In genomic region chr17:15441315-15441714, GRCh38 we compare ENCODE assay signal across 22 cellular contexts. TPM values are rescaled to one million over a fixed set of nuclear protein-coding genes. Genes with fewer than 3 reads are reported as not detected.
A peak's percentile ranks its signal among the peaks of the same experiment; 100 is the strongest.
DNase-seq lines count a peak whose midpoint lies in the region; FAIRE-seq and TF ChIP-seq lines count a peak whose summit lies in the region.
"Had no signal": no experiment of that assay in that cellular context is flagged by ENCODE, and none has a peak within 500 bp of the region (broad histone marks: within the 10 kb centered on the region; RNA-seq: fewer than 3 reads in every experiment).

No MANE protein-coding gene starts in this region.

- no peaks in the 10 kb centered on the region for H3K36me3 ChIP-seq in hepatocyte (replicated peaks; ENCODE audit: insufficient read depth, low read depth)
- no peaks in the 10 kb centered on the region for H3K36me3 ChIP-seq in sigmoid colon

- no peak overlapping the region for H2AFZ ChIP-seq in hepatocyte

- no peak for TF ChIP-seq EP300 in sigmoid colon (IDR thresholded peaks at IDR 0.05)

- peak overlapping the region; percentile 62 for H3K27ac ChIP-seq in hepatocyte
- H3K27ac ChIP-seq in sigmoid colon: no peak overlapping the region
- H3K27ac ChIP-seq: A549, KMS-11, RWPE1 had no signal

- H3K9me3 ChIP-seq in hepatocyte (ENCODE audit: low read depth) (no peaks in the 10 kb centered on the region), sigmoid colon (no peaks in the 10 kb centered on the region)
- H3K9me3 ChIP-seq: A549 had no signal

- H3K79me2 ChIP-seq in hepatocyte: no peaks in the 10 kb centered on the region

- intact Hi-C loops in sigmoid colon (cut with DNase I): no loop called here

- H3K4me1 ChIP-seq in hepatocyte (ENCODE audit: insufficient read depth) (peaks cover 22% of the 10 kb centered on the region), sigmoid colon (peaks cover 0 to 12% (median 7%) of the 10 kb centered on the region in 4 donors)
- H3K4me1 ChIP-seq: A549 had no signal

- H3K4me3 ChIP-seq in hepatocyte (no peak overlapping the region), sigmoid colon (no peak overlapping the region)
- H3K4me3 ChIP-seq: A549 had no signal

- H3K27me3 ChIP-seq in hepatocyte (no peaks in the 10 kb centered on the region), sigmoid colon (no peaks in the 10 kb centered on the region)

- DNase-seq in COLO829 (ENCODE audit: low spot score) (peak; percentile 67), amniotic epithelial cell (ENCODE audit: low read depth) (peak; percentile 92), hepatocyte (ENCODE audit: low spot score) (peak; percentile 51), sigmoid colon (peak; percentile 2), H54 (ENCODE audit: insufficient read length, low spot score) (no peak), kidney glomerular epithelial cell (lab: John Stamatoyannopoulos, UW) (no peak), OCI-M1 (lab: John Stamatoyannopoulos, UW) (no peak)
- DNase-seq in stimulated activated CD4-positive, alpha-beta T cell treated with anti-CD3 and anti-CD28 coated beads, Interleukin-15, amount 100 ng/mL, for 24 hours: no peak
- DNase-seq: CD4-positive, alpha-beta T cell; EL; NCI-H1417 treated with DMSO at 0.1 percent for 48 hours; NCI-H187 treated with DMSO at 0.1 percent for 48 hours; NCI-H2227 treated with DMSO at 0.1 percent for 48 hours; NCI-H524; NCI-H82; PC-3 had no signal

- WGBS in hepatocyte (ENCODE audit: low lambda C conversion rate, missing lambda C conversion rate): 47% methylated on average over 4 of the region's 4 CpGs
- 89 to 90% methylated on average over 4 of the region's 4 CpGs for WGBS in sigmoid colon, 2 donors

- no peaks in the 10 kb centered on the region for H3K9me2 ChIP-seq in hepatocyte (replicated peaks; ENCODE audit: insufficient read depth)

- no peak overlapping the region for H3K4me2 ChIP-seq in hepatocyte
- H3K4me2 ChIP-seq: A549, KMS-11 had no signal

- TF ChIP-seq POLR2A in sigmoid colon (IDR thresholded peaks at IDR 0.05): no peak
- no peak for TF ChIP-seq POLR2A in H54 (IDR thresholded peaks at IDR 0.05; ENCODE audit: low read depth, low read length)

- no peaks in the 10 kb centered on the region for H4K20me1 ChIP-seq in hepatocyte (ENCODE audit: insufficient read depth, poor library complexity, severe bottlenecking)

- TF ChIP-seq CTCF in hepatocyte (IDR thresholded peaks at IDR 0.05; ENCODE audit: poor library complexity) (no peak), sigmoid colon (IDR thresholded peaks at IDR 0.05) (no peak)

- no peak for FAIRE-seq in H54 (lab: Jason Lieb, UNC)
- FAIRE-seq: A549, GM12891, H1, HepG2 had no signal

RNA-seq across cellular contexts. Expression of gene CDRT4, which starts 26.1 kb away (rescaled TPM):
- total RNA-seq in hepatocyte (2.7 and 10.4 TPM in 2 replicates), sigmoid colon (1 to 10 TPM in 3 of 4 donors, not detected in 1; 2.5 to 5.0 (median 3.8) TPM)
- polyA plus RNA-seq in hepatocyte (9.6 and 11.8 TPM in 2 replicates), sigmoid colon (1 to 10 TPM; 1.8 to 6.6 (median 3.5) TPM)

Comparison
In these comparisons a context has a peak if more than half of its experiments do, and no peak if none do; other contexts are left out.
1. DNase-seq: peak in COLO829 (single experiment), amniotic epithelial cell (single experiment), hepatocyte (single experiment) and sigmoid colon (single experiment); none in stimulated activated CD4-positive, alpha-beta T cell treated with anti-CD3 and anti-CD28 coated beads, Interleukin-15, amount 100 ng/mL, for 24 hours (single experiment), H54 (single experiment), kidney glomerular epithelial cell (single experiment) and OCI-M1 (single experiment).